8 cellular contexts compared by ENCODE assay signal in the genomic region with DNA sequence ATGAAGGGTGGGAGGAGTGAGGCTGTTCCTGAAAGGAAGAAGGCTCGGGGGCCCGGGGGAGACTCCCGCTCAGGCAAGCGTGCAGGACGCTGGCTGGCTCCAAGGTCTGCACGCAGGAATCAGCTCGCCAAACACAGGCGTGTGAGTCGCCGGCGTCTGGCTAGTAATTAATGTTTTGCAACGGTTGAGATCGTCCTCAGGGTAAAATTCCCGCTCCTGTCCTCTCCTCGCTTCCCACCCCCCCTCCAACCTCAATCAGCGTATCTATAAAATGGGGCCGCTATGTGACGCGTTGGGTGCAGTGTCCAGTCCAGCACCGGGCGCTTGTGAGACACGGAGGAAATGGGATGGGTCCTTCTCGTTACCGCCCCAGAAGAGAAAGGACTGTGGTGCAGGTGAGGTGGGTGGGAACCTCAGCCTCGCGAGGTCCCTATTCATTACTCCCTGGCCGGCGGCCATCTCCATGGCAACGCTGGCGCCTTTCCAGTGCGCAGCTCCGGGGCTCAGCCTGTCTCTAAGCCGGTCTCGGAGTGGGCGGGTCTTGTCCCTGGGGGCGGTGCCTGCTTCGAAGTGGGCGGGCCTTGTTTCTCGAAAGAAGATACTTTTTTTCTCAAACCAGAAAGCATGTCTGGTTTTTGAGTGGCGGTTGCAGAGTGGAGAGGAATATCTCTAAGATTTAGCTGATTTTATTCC. TPM values are rescaled to one million over a fixed set of nuclear protein-coding genes. Genes with fewer than 3 reads are reported as not detected.
A peak's percentile ranks its signal among the peaks of the same experiment; 100 is the strongest.
DNase-seq lines count a peak whose midpoint lies in the region; ATAC-seq and FAIRE-seq lines count a peak whose summit lies in the region.

No MANE protein-coding gene starts in this region.

- no peaks in the 10 kb centered on the region for H3K9me2 ChIP-seq in Karpas-422 (replicated peaks; ENCODE audit: insufficient read depth, low read length)

- H3K79me2 ChIP-seq in Karpas-422 (ENCODE audit: low read length) = no peaks in the 10 kb centered on the region

- H3K4me1 ChIP-seq in Karpas-422 (ENCODE audit: low read length) = peaks cover 22% of the 10 kb centered on the region
- H3K4me1 ChIP-seq in naive thymus-derived CD4-positive, alpha-beta T cell (ENCODE audit: control insufficient read depth in 2 of 2, insufficient read depth in 2 of 2, low read length in 2 of 2) = peaks cover 10 to 22% of the 10 kb centered on the region in 2 donors

- H3K36me3 ChIP-seq in Karpas-422 (ENCODE audit: insufficient read depth, low read length) = no peaks in the 10 kb centered on the region
- peaks cover 0 to 2% (median 0%) of the 10 kb centered on the region in 3 experiments for H3K36me3 ChIP-seq in naive thymus-derived CD4-positive, alpha-beta T cell (ENCODE audit: control insufficient read depth in 2 of 3, insufficient read depth in 3 of 3, low read length in 3 of 3)

- peak overlapping the region; percentile 83 to 95 (median 88) for H3K4me3 Mint-ChIP-seq in naive thymus-derived CD4-positive, alpha-beta T cell

- H3K27ac Mint-ChIP-seq in naive thymus-derived CD4-positive, alpha-beta T cell = peak overlapping the region; percentile 16 to 88 (median 86)

- peak; percentile 86 for ATAC-seq in GM21529 (IDR thresholded peaks at IDR 0.05; ENCODE audit: unreplicated experiment)
- peak; percentile 99 for ATAC-seq in naive thymus-derived CD4-positive, alpha-beta T cell

- H3K9me3 Mint-ChIP-seq in naive thymus-derived CD4-positive, alpha-beta T cell = no peaks in the 10 kb centered on the region

- no peak overlapping the region; the same call in 1 of the 2 replicates for H2AFZ ChIP-seq in Karpas-422 (ENCODE audit: low read length)

- no peak overlapping the region; the same call in 1 of the 2 replicates for H3K4me3 ChIP-seq in Karpas-422 (ENCODE audit: low read length)
- H3K4me3 ChIP-seq in naive thymus-derived CD4-positive, alpha-beta T cell (ENCODE audit: low read length) = peak overlapping the region; percentile 63

- CTCF ChIA-PET in naive thymus-derived CD4-positive, alpha-beta T cell (lab: Charles Lee) = interaction anchor here (1.0 to 1.5 kb wide), 3 partner anchors 12 to 40 kb away, joined by 3 to 8 read pairs (median 4); a partner anchor contains a TSS

- no peaks in the 10 kb centered on the region for H3K9me3 ChIP-seq in Karpas-422 (ENCODE audit: low read length)
- no peaks in the 10 kb centered on the region for H3K9me3 ChIP-seq in naive thymus-derived CD4-positive, alpha-beta T cell (ENCODE audit: control insufficient read depth in 2 of 3, low read length in 3 of 3)

- POLR2A ChIA-PET in naive thymus-derived CD4-positive, alpha-beta T cell (lab: Charles Lee) = interaction anchor here (0.6 to 5.1 kb wide), 5 partner anchors 11 to 48 kb away, joined by 3 to 44 read pairs (median 3); a partner anchor contains a TSS

- intact Hi-C loops in naive thymus-derived CD4-positive, alpha-beta T cell (cut with micrococcal nuclease) = loop anchor here (1.0 to 10.0 kb wide), 5 partner anchors 12 to 202 kb away; a partner anchor contains a TSS

- peak; percentile 97 for DNase-seq in COLO668 (lab: John Stamatoyannopoulos, UW; ENCODE audit: unreplicated experiment)
- DNase-seq in Karpas-422 = peak; percentile 98
- DNase-seq in RCC 7860 (ENCODE audit: low spot score) = peak; percentile 72
- DNase-seq in activated T-helper 1 cell treated with anti-CD3 and anti-CD28 coated beads, Interleukin-2, amount 50 U/mL, for 16 hours (ENCODE audit: low read depth in 1 of 2, low spot score in 1 of 2) = peak; percentile 79 to 83
- peak; percentile 79 for DNase-seq in fibroblast of gingiva (ENCODE audit: low read depth)
- DNase-seq in naive thymus-derived CD4-positive, alpha-beta T cell = peak; percentile 83 to 92 (median 89)
- peak; percentile 81 to 90 for DNase-seq in stimulated activated CD8-positive, alpha-beta memory T cell treated with anti-CD3 and anti-CD28 coated beads, Interleukin-7, amount 100 ng/mL, for 48 hours (ENCODE audit: extremely low read depth in 1 of 2, low read depth in 1 of 2)

- H3K9ac ChIP-seq in Karpas-422 (ENCODE audit: low read length) = no peak overlapping the region

- H3K27me3 Mint-ChIP-seq in naive thymus-derived CD4-positive, alpha-beta T cell = peaks cover 0 to 32% (median 0%) of the 10 kb centered on the region in 5 donors

- no peaks in the 10 kb centered on the region for H3K27me3 ChIP-seq in Karpas-422 (ENCODE audit: low read length)
- no peaks in the 10 kb centered on the region for H3K27me3 ChIP-seq in naive thymus-derived CD4-positive, alpha-beta T cell (ENCODE audit: control insufficient read depth in 2 of 2, insufficient read depth in 2 of 2, low read length in 2 of 2)

- no peaks in the 10 kb centered on the region for H4K20me1 ChIP-seq in Karpas-422 (ENCODE audit: insufficient read depth, low read depth, low read length)

- FAIRE-seq in RCC 7860 (lab: Jason Lieb, UNC) = peak; percentile 65

- H3K36me3 Mint-ChIP-seq in naive thymus-derived CD4-positive, alpha-beta T cell = peaks cover 0 to 6% (median 0%) of the 10 kb centered on the region in 5 donors

- H3K4me2 ChIP-seq in Karpas-422 (ENCODE audit: low read depth, low read length, poor library complexity, severe bottlenecking) = peak overlapping the region; percentile 66

- no peak overlapping the region for H3K27ac ChIP-seq in Karpas-422 (ENCODE audit: low read length)
- peak overlapping the region; percentile 32 for H3K27ac ChIP-seq in naive thymus-derived CD4-positive, alpha-beta T cell (ENCODE audit: low read depth, low read length)

- peaks cover 8 to 41% (median 27%) of the 10 kb centered on the region in 7 donors for H3K4me1 Mint-ChIP-seq in naive thymus-derived CD4-positive, alpha-beta T cell

RNA-seq across cellular contexts. Expression of a gene that starts 6.5 kb away (rescaled TPM):
- 5.0 and 8.5 TPM in 2 replicates for total RNA-seq in Karpas-422 (2014; rRNA removed; shearing (Covaris generic); ENCODE audit: low replicate concordance)
- total RNA-seq in naive thymus-derived CD4-positive, alpha-beta T cell = 10 to 100 TPM in 1 of 5 experiments, 1 to 10 TPM in 4; 6.1 to 11.0 (median 7.8) TPM
- polyA plus RNA-seq in naive thymus-derived CD4-positive, alpha-beta T cell = 1 to 10 TPM in 1 of 2 donors, under 1 TPM in 1; 0.50 to 2.2 TPM

RNA-seq across cellular contexts. Expression of a gene that starts 12.2 kb away (rescaled TPM):
- total RNA-seq in Karpas-422 (2014; rRNA removed; shearing (Covaris generic); ENCODE audit: low replicate concordance) = 6.4 and 12.2 TPM in 2 replicates
- total RNA-seq in naive thymus-derived CD4-positive, alpha-beta T cell = 10 to 100 TPM in 4 of 5 experiments, 1 to 10 TPM in 1; 9.4 to 32.0 (median 16.1) TPM
- 1 to 10 TPM; 3.3 to 6.5 TPM for polyA plus RNA-seq in naive thymus-derived CD4-positive, alpha-beta T cell

RNA-seq across cellular contexts. Expression of a gene that starts 13.0 kb away (rescaled TPM):
- 8.4 and 20.3 TPM in 2 replicates for total RNA-seq in Karpas-422 (2014; rRNA removed; shearing (Covaris generic); ENCODE audit: low replicate concordance)
- total RNA-seq in naive thymus-derived CD4-positive, alpha-beta T cell = 10 to 100 TPM; 13.3 to 32.1 (median 24.7) TPM
- 10 to 100 TPM; 41.2 to 50.5 TPM for polyA plus RNA-seq in naive thymus-derived CD4-positive, alpha-beta T cell

RNA-seq across cellular contexts. Expression of a gene that starts 18.3 kb away (rescaled TPM):
- 3.6 and 8.6 TPM in 2 replicates for total RNA-seq in Karpas-422 (2014; rRNA removed; shearing (Covaris generic); ENCODE audit: low replicate concordance)
- 10 to 100 TPM; 13.8 to 22.7 (median 15.3) TPM for total RNA-seq in naive thymus-derived CD4-positive, alpha-beta T cell
- under 1 TPM; 0.06 to 0.24 TPM for polyA plus RNA-seq in naive thymus-derived CD4-positive, alpha-beta T cell

RNA-seq across cellular contexts. Expression of a gene that starts 37.2 kb away (rescaled TPM):
- 2.8 and 3.5 TPM in 2 replicates for total RNA-seq in Karpas-422 (2014; rRNA removed; shearing (Covaris generic); ENCODE audit: low replicate concordance)
- total RNA-seq in naive thymus-derived CD4-positive, alpha-beta T cell = 10 to 100 TPM in 2 of 5 experiments, 1 to 10 TPM in 3; 5.1 to 17.1 (median 9.0) TPM
- 1 to 10 TPM in 1 of 2 donors, under 1 TPM in 1; 0.65 to 2.0 TPM for polyA plus RNA-seq in naive thymus-derived CD4-positive, alpha-beta T cell
